24 cellular contexts compared by ENCODE assay signal in genomic region chr15:99149366-99149765, GRCh38. TPM values are rescaled to one million over a fixed set of nuclear protein-coding genes. Genes with fewer than 3 reads are reported as not detected.
A peak's percentile ranks its signal among the peaks of the same experiment; 100 is the strongest.
DNase-seq lines count a peak whose midpoint lies in the region; ATAC-seq and TF ChIP-seq lines count a peak whose summit lies in the region.
"Had no signal": no experiment of that assay in that cellular context is flagged by ENCODE, and none has a peak within 500 bp of the region (broad histone marks: within the 10 kb centered on the region; RNA-seq: fewer than 3 reads in every experiment).

No MANE protein-coding gene starts in this region.

- H3K27ac Mint-ChIP-seq in effector memory CD8-positive, alpha-beta T cell, result no peak overlapping the region
- H3K27ac Mint-ChIP-seq: activated T-cell treated with anti-CD3 and anti-CD28 coated beads, Interleukin-2, amount 50 U/mL, for 72 hours; CD8-positive, alpha-beta T cell; immature natural killer cell had no signal

- no peaks in the 10 kb centered on the region for H3K9me2 ChIP-seq in MM.1S (replicated peaks; ENCODE audit: insufficient read depth, low read length)

- H3K9me3 Mint-ChIP-seq in effector memory CD8-positive, alpha-beta T cell, result no peaks in the 10 kb centered on the region
- H3K9me3 Mint-ChIP-seq: activated T-cell treated with anti-CD3 and anti-CD28 coated beads, Interleukin-2, amount 50 U/mL, for 72 hours; CD8-positive, alpha-beta T cell; central memory CD8-positive, alpha-beta T cell; immature natural killer cell; naive thymus-derived CD4-positive, alpha-beta T cell had no signal

- peaks cover 31% of the 10 kb centered on the region for H3K4me1 ChIP-seq in MM.1S (ENCODE audit: low read length)
- peaks cover 45% of the 10 kb centered on the region for H3K4me1 ChIP-seq in stomach smooth muscle (ENCODE audit: control insufficient read depth, insufficient read depth, low read length)
- H3K4me1 ChIP-seq: testis, vagina had no signal

- H2AFZ ChIP-seq in MM.1S (ENCODE audit: low read length), result peak overlapping the region; percentile 76

- H3F3A ChIP-seq in MM.1S (ENCODE audit: insufficient read depth, low read length), result peaks cover 14% of the 10 kb centered on the region

- peak overlapping the region; percentile 67 for H3K4me2 ChIP-seq in MM.1S (ENCODE audit: low read depth, low read length)

- H3K27me3 ChIP-seq in MM.1S (replicated peaks; ENCODE audit: insufficient read depth, low read length) (no peaks in the 10 kb centered on the region), stomach smooth muscle (ENCODE audit: control insufficient read depth in 1 of 2, insufficient read depth in 2 of 2, low read length in 2 of 2) (no peaks in the 10 kb centered on the region)
- H3K27me3 ChIP-seq: BE2C, testis, vagina had no signal

- H3K4me3 ChIP-seq in MM.1S (ENCODE audit: low read length) (no peak overlapping the region), stomach smooth muscle (ENCODE audit: low read length in 2 of 2) (peak overlapping the region in 1 of 2 donors; percentile 27)
- H3K4me3 ChIP-seq: skin epidermis, testis, vagina had no signal

- no peak for TF ChIP-seq CTCF in MM.1S (IDR thresholded peaks at IDR 0.05; ENCODE audit: low read length)

- DNase-seq in MM.1S, result no peak
- DNase-seq in left lobe of liver (ENCODE audit: low spot score), result peak; percentile 39
- DNase-seq in SHP77 treated with DMSO at 0.1 percent for 48 hours (lab: John Stamatoyannopoulos, UW), result no peak
- DNase-seq in effector memory CD8-positive, alpha-beta T cell, result no peak
- DNase-seq: activated CD4-positive, alpha-beta T cell treated with anti-CD3 and anti-CD28 coated beads, Interleukin-2, amount 50 U/mL, for 4 hours; activated T-cell treated with anti-CD3 and anti-CD28 coated beads, Interleukin-2, amount 50 U/mL, for 72 hours; BE2C; CD8-positive, alpha-beta T cell; immature natural killer cell; IMR-90; naive thymus-derived CD4-positive, alpha-beta T cell; NCI-H510A treated with DMSO at 0.1 percent for 48 hours; PC-3; SHP77; stimulated activated naive CD4-positive, alpha-beta T cell; T-helper 2 cell; testis had no signal

- H3K9me3 ChIP-seq in MM.1S (replicated peaks; ENCODE audit: insufficient read depth, low read length), result no peaks in the 10 kb centered on the region
- H3K9me3 ChIP-seq in stomach smooth muscle (ENCODE audit: control insufficient read depth in 2 of 2, low read length in 2 of 2), result no peaks in the 10 kb centered on the region
- H3K9me3 ChIP-seq: BE2C, testis, vagina had no signal

- H3K36me3 ChIP-seq in MM.1S (replicated peaks; ENCODE audit: insufficient read depth, low read length) (no peaks in the 10 kb centered on the region), stomach smooth muscle (ENCODE audit: control insufficient read depth in 2 of 2, insufficient read depth in 2 of 2, low read length in 2 of 2) (peaks cover 5 to 9% of the 10 kb centered on the region in 2 donors)
- H3K36me3 ChIP-seq: BE2C had no signal

- ATAC-seq in left lobe of liver (no peak), HG03342 (IDR thresholded peaks at IDR 0.05; ENCODE audit: unreplicated experiment) (no peak)
- no peak for ATAC-seq in effector memory CD8-positive, alpha-beta T cell (replicated peaks)
- ATAC-seq: activated CD4-positive, CD25-positive, alpha-beta regulatory T cell treated with anti-CD3 and anti-CD28 coated beads, Interleukin-2, amount 50 U/mL, for 24 hours; activated T-cell treated with anti-CD3 and anti-CD28 coated beads, Interleukin-2, amount 50 U/mL, for 72 hours; CD8-positive, alpha-beta T cell; naive thymus-derived CD4-positive, alpha-beta T cell; PC-3 had no signal

- no peaks in the 10 kb centered on the region for H4K20me1 ChIP-seq in MM.1S (ENCODE audit: insufficient read depth, low read length)

- H3K27ac ChIP-seq in MM.1S (ENCODE audit: low read length), result peak overlapping the region; percentile 80
- H3K27ac ChIP-seq in angular gyrus (ENCODE audit: low read depth, low read length), result peak overlapping the region; percentile 42
- peak overlapping the region; percentile 85 for H3K27ac ChIP-seq in stomach smooth muscle (ENCODE audit: low read length)
- H3K27ac ChIP-seq: skin epidermis, testis, vagina had no signal

- H3K9ac ChIP-seq in MM.1S (ENCODE audit: low read length) (peak overlapping the region; percentile 59), stomach smooth muscle (ENCODE audit: low read length in 2 of 2) (peak overlapping the region; percentile 7 to 51)

- no peak overlapping the region for H3K4me3 Mint-ChIP-seq in effector memory CD8-positive, alpha-beta T cell
- H3K4me3 Mint-ChIP-seq: activated T-cell treated with anti-CD3 and anti-CD28 coated beads, Interleukin-2, amount 50 U/mL, for 72 hours; CD8-positive, alpha-beta T cell; central memory CD8-positive, alpha-beta T cell; immature natural killer cell; naive thymus-derived CD4-positive, alpha-beta T cell had no signal

- no peaks in the 10 kb centered on the region for H3K79me2 ChIP-seq in MM.1S (ENCODE audit: low read length)

- no peaks in the 10 kb centered on the region for H3K36me3 Mint-ChIP-seq in effector memory CD8-positive, alpha-beta T cell (ENCODE audit: insufficient read depth)
- H3K36me3 Mint-ChIP-seq: CD8-positive, alpha-beta T cell; immature natural killer cell; naive thymus-derived CD4-positive, alpha-beta T cell had no signal

- H3K27me3 Mint-ChIP-seq in effector memory CD8-positive, alpha-beta T cell, result peaks cover 12 to 45% of the 10 kb centered on the region in 2 donors

- H3K4me1 Mint-ChIP-seq in effector memory CD8-positive, alpha-beta T cell (ENCODE audit: low read depth in 2 of 2), result no peaks in the 10 kb centered on the region
- H3K4me1 Mint-ChIP-seq: central memory CD8-positive, alpha-beta T cell; immature natural killer cell; naive thymus-derived CD4-positive, alpha-beta T cell had no signal

RNA-seq across cellular contexts. Expression of gene SYNM, which starts 44.5 kb away (rescaled TPM):
- total RNA-seq in left lobe of liver, result 3.8 TPM
